Comparison of ENCODE assay signal across 16 cellular contexts in genomic region chr5:158484968-158485367, GRCh38.
DNase-seq lines count a peak whose midpoint lies in the region; ATAC-seq, FAIRE-seq and TF ChIP-seq lines count a peak whose summit lies in the region.
"Had no signal": no experiment of that assay in that cellular context is flagged by ENCODE, and none has a peak within 500 bp of the region (broad histone marks: within the 10 kb centered on the region; RNA-seq: fewer than 3 reads in every experiment).

No MANE protein-coding gene starts in this region.

- no peaks in the 10 kb centered on the region for H3K27me3 ChIP-seq in astrocyte (ENCODE audit: insufficient read depth, low read length)
- no peaks in the 10 kb centered on the region for H3K27me3 ChIP-seq in neural progenitor cell
- H3K27me3 ChIP-seq in thyroid gland, result no peaks in the 10 kb centered on the region
- H3K27me3 ChIP-seq: Peyer's patch had no signal

- H3K4me1 Mint-ChIP-seq in astrocyte (ENCODE audit: low read depth, unreplicated experiment) (peaks cover 19% of the 10 kb centered on the region), neural progenitor cell (peaks cover 29% of the 10 kb centered on the region), WTC11 (peaks cover 29% of the 10 kb centered on the region)

- H3K9me3 ChIP-seq in astrocyte (ENCODE audit: insufficient read depth, low read depth, low read length) (no peaks in the 10 kb centered on the region), neural progenitor cell (ENCODE audit: low read depth) (no peaks in the 10 kb centered on the region), thyroid gland (no peaks in the 10 kb centered on the region)
- H3K9me3 ChIP-seq: Peyer's patch had no signal

- intact Hi-C loops in left cardiac atrium (cut with DNase I) (no loop called here), thyroid gland (cut with DNase I) (no loop called here)

- peaks cover 7% of the 10 kb centered on the region for H3F3A ChIP-seq in neural progenitor cell (ENCODE audit: low read depth)

- H3K27me3 Mint-ChIP-seq in astrocyte (ENCODE audit: low read depth, unreplicated experiment) (no peaks in the 10 kb centered on the region), neural progenitor cell (ENCODE audit: insufficient read depth, low read depth) (no peaks in the 10 kb centered on the region), WTC11 (ENCODE audit: low read depth) (no peaks in the 10 kb centered on the region)

- CTCF ChIA-PET in WTC11 (lab: Charles Lee), result no interaction called here

- H3K36me3 ChIP-seq in astrocyte (ENCODE audit: insufficient read depth, low read length) (no peaks in the 10 kb centered on the region), neural progenitor cell (no peaks in the 10 kb centered on the region), thyroid gland (no peaks in the 10 kb centered on the region)
- H3K36me3 ChIP-seq: Peyer's patch had no signal

- DNase-seq in astrocyte (ENCODE audit: low read depth), result no peak
- peak; percentile 28 for DNase-seq in left cardiac atrium
- DNase-seq in neural progenitor cell (ENCODE audit: low spot score), result no peak
- DNase-seq in thyroid gland, result no peak
- no peak for DNase-seq in WTC11 (ENCODE audit: low spot score)
- no peak for DNase-seq in central memory CD4-positive, alpha-beta T cell
- DNase-seq: activated CD4-positive, alpha-beta T cell treated with anti-CD3 and anti-CD28 coated beads, Interleukin-2, amount 50 U/mL, for 1 hour; cortex of kidney; midbrain; NCI-H1105; Peyer's patch; stimulated activated CD4-positive, alpha-beta T cell treated with anti-CD3 and anti-CD28 coated beads, Interleukin-4, amount 100 ng/mL, for 24 hours had no signal

- H3K4me2 ChIP-seq in astrocyte (ENCODE audit: low read length) (no peak overlapping the region), neural progenitor cell (no peak overlapping the region)
- H3K4me2 ChIP-seq: KMS-11 had no signal

- H3K4me1 ChIP-seq in astrocyte (ENCODE audit: insufficient read depth, low read length) (no peaks in the 10 kb centered on the region), neural progenitor cell (peaks cover 28% of the 10 kb centered on the region), thyroid gland (peaks cover 45 to 46% of the 10 kb centered on the region in 2 donors)

- POLR2A ChIA-PET in WTC11 (lab: Charles Lee), result no interaction called here

- no peak for TF ChIP-seq POLR2A in thyroid gland (IDR thresholded peaks at IDR 0.05)

- no peaks in the 10 kb centered on the region for H3K79me2 ChIP-seq in astrocyte (ENCODE audit: insufficient read depth, low read length)
- no peaks in the 10 kb centered on the region for H3K79me2 ChIP-seq in neural progenitor cell (ENCODE audit: low read depth)

- FAIRE-seq in astrocyte (lab: Jason Lieb, UNC), result peak; percentile 9
- FAIRE-seq: GM12892, TTC549 had no signal

- H2AFZ ChIP-seq in astrocyte (ENCODE audit: low read depth, low read length), result no peak overlapping the region
- H2AFZ ChIP-seq in neural progenitor cell (replicated peaks), result no peak overlapping the region

- H4K20me1 ChIP-seq in astrocyte (ENCODE audit: insufficient read depth, low read length), result no peaks in the 10 kb centered on the region
- H4K20me1 ChIP-seq in neural progenitor cell (ENCODE audit: low read depth), result no peaks in the 10 kb centered on the region

- TF ChIP-seq CTCF in astrocyte (IDR thresholded peaks at IDR 0.05; ENCODE audit: insufficient read depth, low read depth, low read length) (no peak), neural progenitor cell (IDR thresholded peaks at IDR 0.05) (no peak), thyroid gland (IDR thresholded peaks at IDR 0.05) (no peak), WTC11 (IDR thresholded peaks at IDR 0.05) (no peak)

- no peak overlapping the region for H3K9ac ChIP-seq in astrocyte (ENCODE audit: low read length)
- no peak overlapping the region for H3K9ac ChIP-seq in neural progenitor cell
- H3K9ac ChIP-seq: KMS-11 had no signal

- 67 to 76% methylated on average over 7 of the region's 7 CpGs for WGBS in thyroid gland, 2 donors

- H3K27ac ChIP-seq in astrocyte (ENCODE audit: low read depth, low read length) (no peak overlapping the region), neural progenitor cell (no peak overlapping the region), thyroid gland (peak overlapping the region in 2 of 3 donors; percentile 34 to 35)
- H3K27ac ChIP-seq: KMS-11 had no signal

- H3K4me3 ChIP-seq in astrocyte (ENCODE audit: insufficient read depth, low read depth, low read length) (no peak overlapping the region), neural progenitor cell (no peak overlapping the region), thyroid gland (replicated peaks in 1 of 3) (no peak overlapping the region)
- H3K4me3 ChIP-seq: Peyer's patch had no signal

- ATAC-seq in left cardiac atrium (peak; percentile 70 to 80), GM18502 (IDR thresholded peaks at IDR 0.05; ENCODE audit: poor library complexity, unreplicated experiment) (no peak), WTC11 (no peak)

- H3K27ac Mint-ChIP-seq in astrocyte (ENCODE audit: unreplicated experiment) (no peak overlapping the region), neural progenitor cell (peak overlapping the region; percentile 25), WTC11 (no peak overlapping the region)

- H3K9me3 Mint-ChIP-seq in astrocyte (ENCODE audit: unreplicated experiment) (no peaks in the 10 kb centered on the region), neural progenitor cell (peaks cover 6% of the 10 kb centered on the region), WTC11 (peaks cover 9% of the 10 kb centered on the region)

- H3K4me3 Mint-ChIP-seq in astrocyte (ENCODE audit: unreplicated experiment) (no peak overlapping the region), neural progenitor cell (no peak overlapping the region), WTC11 (no peak overlapping the region)

- H3K36me3 Mint-ChIP-seq in astrocyte (ENCODE audit: low read depth, unreplicated experiment) (no peaks in the 10 kb centered on the region), neural progenitor cell (peaks cover 1% of the 10 kb centered on the region), WTC11 (peaks cover 3% of the 10 kb centered on the region; the same call in 1 of the 2 replicates)

TF ChIP-seq in WTC11, 78 proteins besides CTCF, POLR2A, EP300 and RAD21 (continues in another document):
- TF ChIP-seq FOXP1 (CRISPR knock-in tag; IDR thresholded peaks at IDR 0.05; ENCODE audit: borderline replicate concordance), result no peak
- TF ChIP-seq ZMAT4 (CRISPR knock-in tag; IDR thresholded peaks at IDR 0.05), result no peak
- no peak for TF ChIP-seq ZNF138 (CRISPR knock-in tag; conservative IDR thresholded peaks at IDR 0.05)
- TF ChIP-seq ZNF423 (CRISPR knock-in tag; IDR thresholded peaks at IDR 0.05), result no peak
- no peak for TF ChIP-seq PRRX2 (CRISPR knock-in tag; IDR thresholded peaks at IDR 0.05)
- TF ChIP-seq GTF2I (CRISPR knock-in tag; conservative IDR thresholded peaks at IDR 0.05), result no peak
- no peak for TF ChIP-seq ZBTB43 (CRISPR knock-in tag; IDR thresholded peaks at IDR 0.05)
- no peak for TF ChIP-seq PRDM15 (CRISPR knock-in tag; IDR thresholded peaks at IDR 0.05)
- no peak for TF ChIP-seq USF2 (CRISPR knock-in tag; IDR thresholded peaks at IDR 0.05)
- TF ChIP-seq FOXK1 (CRISPR knock-in tag; IDR thresholded peaks at IDR 0.05), result no peak
- no peak for TF ChIP-seq KAT7 (CRISPR knock-in tag; IDR thresholded peaks at IDR 0.05; ENCODE audit: borderline replicate concordance)

Comparison
In these comparisons a context has a peak if more than half of its experiments do, and no peak if none do; other contexts are left out.
1. H3K27ac ChIP-seq: peak in thyroid gland (2 of 3); none in astrocyte (single experiment) and neural progenitor cell (single experiment).
2. ATAC-seq: peak in left cardiac atrium (2 of 2); none in GM18502 (single experiment) and WTC11 (single experiment).